13 cellular contexts compared by ENCODE assay signal in genomic region chr9:6805532-6805931, GRCh38. TPM values are rescaled to one million over a fixed set of nuclear protein-coding genes. Genes with fewer than 3 reads are reported as not detected.
DNase-seq lines count a peak whose midpoint lies in the region; ATAC-seq and TF ChIP-seq lines count a peak whose summit lies in the region.
"Had no signal": no experiment of that assay in that cellular context is flagged by ENCODE, and none has a peak within 500 bp of the region (broad histone marks: within the 10 kb centered on the region; RNA-seq: fewer than 3 reads in every experiment).

No MANE protein-coding gene starts in this region.

- no peaks in the 10 kb centered on the region for H3K4me1 ChIP-seq in aorta (ENCODE audit: control insufficient read depth in 1 of 2, insufficient read depth in 2 of 2, low read length in 2 of 2)

- 10 to 23% methylated on average over 1 of the region's 1 CpG for WGBS in aorta, 2 donors

- H3K36me3 ChIP-seq in BJ (ENCODE audit: control insufficient read depth, insufficient read depth, low read length): 0 out of 2 replicates have a peak, but pooled peaks cover 3% of the 10 kb centered on the region
- peaks cover 0 to 2% of the 10 kb centered on the region in 2 donors for H3K36me3 ChIP-seq in aorta (ENCODE audit: control insufficient read depth in 1 of 2, insufficient read depth in 2 of 2, low read length in 1 of 2)

- no peaks in the 10 kb centered on the region for H3K9me3 ChIP-seq in aorta (ENCODE audit: control insufficient read depth, low read length)

- POLR2A ChIA-PET in BJ (lab: Charles Lee): no interaction called here
- POLR2A ChIA-PET in HEK293T (lab: Yijun Ruan, JAX): no interaction called here

- intact Hi-C loops in aorta (cut with DNase I): no loop called here

- TF ChIP-seq CTCF in BJ (IDR thresholded peaks at IDR 0.05; ENCODE audit: insufficient read depth, low read depth, low read length): no peak

- CTCF ChIA-PET in BJ (lab: Yijun Ruan, JAX) (interaction anchor here (0.6 to 1.5 kb wide), 2 partner anchors 11 to 24 kb away, joined by 3 to 4 read pairs; no protein-coding TSS in a partner anchor), HEK293T (lab: Yijun Ruan, JAX) (no interaction called here)

- no peak for TF ChIP-seq POLR2A in erythroblast (IDR thresholded peaks at IDR 0.05; ENCODE audit: low read length)

- H3K27ac ChIP-seq in aorta (ENCODE audit: low read depth in 1 of 2, low read length in 2 of 2): no peak overlapping the region

- H3K27me3 ChIP-seq in BJ (ENCODE audit: control insufficient read depth, insufficient read depth, low read length) (no peaks in the 10 kb centered on the region), aorta (ENCODE audit: control insufficient read depth in 1 of 2, insufficient read depth in 2 of 2, low read length in 1 of 2) (no peaks in the 10 kb centered on the region)

- DNase-seq in BJ (ENCODE audit: low read depth): peak; percentile 8
- peak; percentile 77 to 95 for DNase-seq in NCI-H446 (lab: John Stamatoyannopoulos, UW)
- peak; percentile 5 to 9 for DNase-seq in erythroblast (lab: John Stamatoyannopoulos, UW)
- DNase-seq in medulla oblongata (ENCODE audit: extremely low spot score): peak; percentile 80
- no peak for DNase-seq in T-helper 1 cell
- no peak for DNase-seq in HEK293T (ENCODE audit: extremely low spot score)
- no peak for DNase-seq in aorta
- DNase-seq: activated T-cell treated with anti-CD3 and anti-CD28 coated beads, Interleukin-2, amount 50 U/mL, for 1 hour; CD4-positive, alpha-beta T cell; naive B cell; NCI-H1436; stimulated activated naive CD4-positive, alpha-beta T cell treated with Interleukin-2 at 50 U/mL for 16 hours had no signal

- H3K4me3 ChIP-seq in BJ (ENCODE audit: low read depth, low read length): no peak overlapping the region
- no peak overlapping the region for H3K4me3 ChIP-seq in aorta (ENCODE audit: low read length in 2 of 2)

- ATAC-seq in HG03432 (IDR thresholded peaks at IDR 0.05; ENCODE audit: unreplicated experiment) (no peak), aorta (ENCODE audit: low FRiP score) (no peak)

TF ChIP-seq in HEK293T, 16 proteins besides CTCF, POLR2A, EP300 and RAD21:
- TF ChIP-seq FOXK2 (IDR thresholded peaks at IDR 0.05) (no peak), SUZ12 (IDR thresholded peaks at IDR 0.05) (no peak), ARNT (IDR thresholded peaks at IDR 0.05) (no peak), FOXM1 (IDR thresholded peaks at IDR 0.05; ENCODE audit: borderline replicate concordance) (no peak), SP1 (IDR thresholded peaks at IDR 0.05) (no peak), NFRKB (IDR thresholded peaks at IDR 0.05) (no peak), ELF4 (IDR thresholded peaks at IDR 0.05) (no peak), CTBP1 (IDR thresholded peaks at IDR 0.05; ENCODE audit: borderline replicate concordance) (no peak), TARDBP (IDR thresholded peaks at IDR 0.05) (no peak), BHLHE40 (IDR thresholded peaks at IDR 0.05; ENCODE audit: borderline replicate concordance) (no peak), ZNF384 (IDR thresholded peaks at IDR 0.05) (no peak)
- TF ChIP-seq, protein P1, sequence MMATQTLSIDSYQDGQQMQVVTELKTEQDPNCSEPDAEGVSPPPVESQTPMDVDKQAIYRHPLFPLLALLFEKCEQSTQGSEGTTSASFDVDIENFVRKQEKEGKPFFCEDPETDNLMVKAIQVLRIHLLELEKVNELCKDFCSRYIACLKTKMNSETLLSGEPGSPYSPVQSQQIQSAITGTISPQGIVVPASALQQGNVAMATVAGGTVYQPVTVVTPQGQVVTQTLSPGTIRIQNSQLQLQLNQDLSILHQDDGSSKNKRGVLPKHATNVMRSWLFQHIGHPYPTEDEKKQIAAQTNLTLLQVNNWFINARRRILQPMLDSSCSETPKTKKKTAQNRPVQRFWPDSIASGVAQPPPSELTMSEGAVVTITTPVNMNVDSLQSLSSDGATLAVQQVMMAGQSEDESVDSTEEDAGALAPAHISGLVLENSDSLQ (IDR thresholded peaks at IDR 0.05): no peak

RNA-seq across cellular contexts. Expression of gene KDM4C, which starts 47.8 kb away (rescaled TPM):
- polyA plus RNA-seq in BJ (2011; rRNA removed) (11.3 and 11.5 TPM in 2 replicates), aorta (10 to 100 TPM in 1 of 2 donors, 1 to 10 TPM in 1; 9.5 to 16.5 TPM)
- 34.1 and 37.3 TPM in 2 replicates for polyA minus RNA-seq in BJ (2011; rRNA and poly(A)+ RNA removed)
- total RNA-seq in aorta: 10 to 100 TPM; 40.2 to 54.4 TPM

Comparison
In these comparisons a context has a peak if more than half of its experiments do, and no peak if none do; other contexts are left out.
1. DNase-seq: peak in BJ (single experiment), NCI-H446 (2 of 2), erythroblast (2 of 2) and medulla oblongata (single experiment); none in T-helper 1 cell (0 of 5), HEK293T (single experiment) and aorta (0 of 2).